In the genomic region with DNA sequence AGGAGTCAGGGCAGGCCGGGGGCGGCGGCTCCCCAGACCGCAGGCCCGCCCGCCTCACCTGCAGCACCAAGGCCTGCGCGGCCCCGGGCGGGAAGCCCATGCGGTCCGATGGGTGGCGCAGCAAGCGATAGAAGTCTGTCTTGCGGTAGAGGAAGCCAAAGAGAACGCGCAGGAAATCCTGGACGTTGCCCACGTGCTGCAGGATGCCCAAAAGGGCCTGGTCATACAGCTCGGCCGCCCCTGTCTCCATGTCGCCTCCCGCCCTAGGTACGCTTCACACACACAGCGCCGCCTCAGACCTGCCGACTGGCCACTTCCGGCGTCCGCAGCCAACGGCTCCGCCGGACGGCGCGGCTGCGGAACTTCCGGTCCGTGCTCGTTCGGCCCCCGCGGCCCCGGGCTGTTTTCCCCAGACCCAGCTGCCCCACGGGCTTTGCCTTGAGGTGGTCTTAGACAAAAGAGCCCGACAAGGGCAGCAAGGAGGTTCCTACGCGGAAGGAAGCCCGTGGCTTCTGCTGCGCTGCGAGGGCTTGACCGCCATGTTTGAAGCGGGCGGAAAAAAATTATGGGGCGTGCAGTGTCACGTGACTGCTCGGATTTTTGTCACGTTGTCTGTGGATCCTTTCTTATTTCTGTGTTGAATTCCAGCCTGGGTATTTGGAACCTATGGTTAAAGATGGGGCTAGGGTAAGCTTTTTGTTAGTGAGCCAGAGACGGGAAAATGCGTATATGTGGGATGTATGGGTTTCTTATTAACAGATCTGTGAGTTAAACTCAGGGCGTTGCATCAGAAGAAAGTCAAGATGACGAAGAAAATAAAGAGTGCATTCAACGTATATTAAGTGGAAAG, we compare ENCODE assay signal across 8 cellular contexts. TPM values are rescaled to one million over a fixed set of nuclear protein-coding genes. Genes with fewer than 3 reads are reported as not detected.
DNase-seq lines count a peak whose midpoint lies in the region; FAIRE-seq lines count a peak whose summit lies in the region.

A gene (minus strand): TSS at position 308 of the 850 bp plus-strand sequence. CDS start 58 bp downstream, at position 250.

- H2BK15ac ChIP-seq in neuronal stem cell (ENCODE audit: low read length), result no peak within 1 kb of the TSS

- in situ Hi-C loops in HAP-1 (cut with MboI; ENCODE audit: low sequenced_read_pairs), result no loop called here

- no peak within 1 kb of the TSS for H2AK5ac ChIP-seq in neuronal stem cell (ENCODE audit: low read depth, low read length)

- H3K4me3 ChIP-seq in HAP-1, result peak within 1 kb of the TSS; percentile 80
- peak within 1 kb of the TSS; percentile 93 for H3K4me3 ChIP-seq in MG63
- H3K4me3 ChIP-seq in neuronal stem cell (ENCODE audit: low read length in 2 of 2), result peak within 1 kb of the TSS; percentile 93 to 97

- peak within 1 kb of the TSS; percentile 83 for H2BK5ac ChIP-seq in neuronal stem cell (ENCODE audit: low read length)

- peak within 1 kb of the TSS; percentile 83 for H3K4me2 ChIP-seq in neuronal stem cell (ENCODE audit: insufficient read depth, low read length, poor library complexity, severe bottlenecking)

- H3K36me3 ChIP-seq in HAP-1 (replicated peaks) (peaks cover 5% of the 10 kb centered on the region), MG63 (peaks cover 21% of the 10 kb centered on the region), neuronal stem cell (replicated peaks in 1 of 2; ENCODE audit: control insufficient read depth in 2 of 2, insufficient read depth in 2 of 2, low read length in 2 of 2) (peaks cover 4 to 29% of the 10 kb centered on the region in 2 donors)

- no CpG with 5 or more reads among the region's 63 CpGs for WGBS in neuronal stem cell (ENCODE audit: extremely low coverage in 2 of 2, insufficient read length in 2 of 2, insufficient replicate concordance in 1 of 2), 2 donors

- no peaks in the 10 kb centered on the region for H3K27me3 ChIP-seq in HAP-1 (ENCODE audit: low read depth)
- H3K27me3 ChIP-seq in MG63, result no peaks in the 10 kb centered on the region
- no peaks in the 10 kb centered on the region for H3K27me3 ChIP-seq in neuronal stem cell (ENCODE audit: control insufficient read depth in 3 of 3, insufficient read depth in 3 of 3, low read depth in 1 of 3, low read length in 3 of 3)

- peak within 1 kb of the TSS; percentile 98 for H3K18ac ChIP-seq in neuronal stem cell (ENCODE audit: low read length)

- H3K9me3 ChIP-seq in HAP-1, result no peaks in the 10 kb centered on the region
- H3K9me3 ChIP-seq in MG63, result 0 out of 2 replicates have a peak, but pooled peaks cover 2% of the 10 kb centered on the region
- H3K9me3 ChIP-seq in neuronal stem cell (replicated peaks in 1 of 2; ENCODE audit: control insufficient read depth in 2 of 2, insufficient read depth in 1 of 2, low read depth in 1 of 2, low read length in 2 of 2), result no peaks in the 10 kb centered on the region

- no peak within 1 kb of the TSS for H3K4ac ChIP-seq in neuronal stem cell (ENCODE audit: low read length)

- no peak within 1 kb of the TSS for H2BK12ac ChIP-seq in neuronal stem cell (ENCODE audit: low read length)

- H3K9ac ChIP-seq in neuronal stem cell (ENCODE audit: low read depth, low read length, poor library complexity), result peak within 1 kb of the TSS; percentile 97

- peak within 1 kb of the TSS; percentile 78 for H4K91ac ChIP-seq in neuronal stem cell (ENCODE audit: low read depth, low read length, poor library complexity)

- peak within 1 kb of the TSS; percentile 98 for H2AFZ ChIP-seq in neuronal stem cell (ENCODE audit: low read length)

- peaks cover 10% of the 10 kb centered on the region for H3K79me1 ChIP-seq in neuronal stem cell (ENCODE audit: low read depth, low read length)

- peak within 1 kb of the TSS; percentile 47 for H3K14ac ChIP-seq in neuronal stem cell (ENCODE audit: low read length)

- H3K27ac ChIP-seq in neuronal stem cell (replicated peaks; ENCODE audit: low read length) (peak within 1 kb of the TSS; percentile 99), substantia nigra (ENCODE audit: low read depth, low read length, poor library complexity, severe bottlenecking) (peak within 1 kb of the TSS; percentile 98)

- peak; percentile 81 to 87 for DNase-seq in HAP-1 (ENCODE audit: low spot score in 2 of 2)
- DNase-seq in MG63, result peak; percentile 85
- DNase-seq in SHP77 treated with DMSO at 0.1 percent for 48 hours (lab: John Stamatoyannopoulos, UW), result peak; percentile 93
- peak; percentile 74 for DNase-seq in activated gamma-delta T cell treated with anti-CD3 and anti-CD28 coated beads, Interleukin-2, amount 50 U/mL, for 16 hours (ENCODE audit: low read depth)
- DNase-seq in frontal cortex (ENCODE audit: low spot score in 2 of 2), result peak; percentile 87 to 88
- DNase-seq in neuronal stem cell (ENCODE audit: low spot score), result peak; percentile 70
- DNase-seq in substantia nigra (lab: John Stamatoyannopoulos, UW), result peak; percentile 30 to 93 (median 83)

- H4K8ac ChIP-seq in neuronal stem cell (ENCODE audit: low read depth, low read length), result no peak within 1 kb of the TSS

- H3K4me1 ChIP-seq in HAP-1 (peaks cover 16% of the 10 kb centered on the region), neuronal stem cell (ENCODE audit: control insufficient read depth in 2 of 2, insufficient read depth in 1 of 2, low read depth in 1 of 2, low read length in 2 of 2) (peaks cover 5 to 6% of the 10 kb centered on the region in 2 donors)

- H2BK120ac ChIP-seq in neuronal stem cell (ENCODE audit: low read depth, low read length), result no peak within 1 kb of the TSS

- H3K23ac ChIP-seq in neuronal stem cell (ENCODE audit: low read depth, low read length, poor library complexity), result peak within 1 kb of the TSS; percentile 96

- peak; percentile 82 for FAIRE-seq in G401.6 (lab: Jason Lieb, UNC)
- no peak for FAIRE-seq in frontal cortex (lab: Jason Lieb, UNC)

RNA-seq across cellular contexts. Expression of the gene that starts here (rescaled TPM):
- 23.1 and 32.8 TPM in 2 replicates for total RNA-seq in MG63 (2014; rRNA removed; shearing (Covaris generic); ENCODE audit: low replicate concordance)
- total RNA-seq in frontal cortex, result 110 TPM
- polyA plus RNA-seq in neuronal stem cell (2013, experiment 1 of 2), result 37.7 TPM
- 37.7 TPM for polyA plus RNA-seq in neuronal stem cell (2013, experiment 2 of 2)

Comparison
In these comparisons a context has a peak if more than half of its experiments do, and no peak if none do; other contexts are left out.
1. Peak in every context shown above with its lines: DNase-seq, H3K4me3 ChIP-seq and H3K27ac ChIP-seq.